1 cellular context compared by ENCODE assay signal in the genomic region with DNA sequence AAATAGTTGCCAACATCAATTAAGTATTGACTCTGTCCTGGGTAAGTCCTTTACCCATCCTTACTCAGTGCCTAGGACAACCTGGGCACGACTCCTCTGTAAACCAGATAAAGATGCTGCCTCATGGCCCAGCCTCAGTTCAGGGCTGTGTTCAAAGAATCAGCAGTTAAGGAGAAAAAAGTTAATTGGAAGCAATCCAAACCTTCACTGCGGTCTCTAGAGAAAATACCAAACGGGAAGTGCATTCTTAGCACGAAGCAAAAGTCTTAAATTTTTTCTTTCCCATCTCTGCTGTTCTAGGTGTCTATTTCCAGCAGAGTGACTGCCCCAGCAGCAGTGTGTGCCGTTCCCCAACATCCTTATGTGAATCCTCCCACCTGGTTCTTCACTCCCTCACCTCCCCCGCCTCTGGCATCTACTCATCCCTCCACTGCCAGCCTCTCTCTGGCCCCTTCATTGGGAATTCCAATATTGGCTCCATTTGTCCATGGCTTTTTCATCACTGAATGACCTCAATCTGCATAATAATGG.
TF ChIP-seq lines count a peak whose summit lies in the region.

No MANE protein-coding gene starts in this region.

TF ChIP-seq in GM23338, 12 proteins besides CTCF, POLR2A, EP300 and RAD21:
- TF ChIP-seq, protein P1, sequence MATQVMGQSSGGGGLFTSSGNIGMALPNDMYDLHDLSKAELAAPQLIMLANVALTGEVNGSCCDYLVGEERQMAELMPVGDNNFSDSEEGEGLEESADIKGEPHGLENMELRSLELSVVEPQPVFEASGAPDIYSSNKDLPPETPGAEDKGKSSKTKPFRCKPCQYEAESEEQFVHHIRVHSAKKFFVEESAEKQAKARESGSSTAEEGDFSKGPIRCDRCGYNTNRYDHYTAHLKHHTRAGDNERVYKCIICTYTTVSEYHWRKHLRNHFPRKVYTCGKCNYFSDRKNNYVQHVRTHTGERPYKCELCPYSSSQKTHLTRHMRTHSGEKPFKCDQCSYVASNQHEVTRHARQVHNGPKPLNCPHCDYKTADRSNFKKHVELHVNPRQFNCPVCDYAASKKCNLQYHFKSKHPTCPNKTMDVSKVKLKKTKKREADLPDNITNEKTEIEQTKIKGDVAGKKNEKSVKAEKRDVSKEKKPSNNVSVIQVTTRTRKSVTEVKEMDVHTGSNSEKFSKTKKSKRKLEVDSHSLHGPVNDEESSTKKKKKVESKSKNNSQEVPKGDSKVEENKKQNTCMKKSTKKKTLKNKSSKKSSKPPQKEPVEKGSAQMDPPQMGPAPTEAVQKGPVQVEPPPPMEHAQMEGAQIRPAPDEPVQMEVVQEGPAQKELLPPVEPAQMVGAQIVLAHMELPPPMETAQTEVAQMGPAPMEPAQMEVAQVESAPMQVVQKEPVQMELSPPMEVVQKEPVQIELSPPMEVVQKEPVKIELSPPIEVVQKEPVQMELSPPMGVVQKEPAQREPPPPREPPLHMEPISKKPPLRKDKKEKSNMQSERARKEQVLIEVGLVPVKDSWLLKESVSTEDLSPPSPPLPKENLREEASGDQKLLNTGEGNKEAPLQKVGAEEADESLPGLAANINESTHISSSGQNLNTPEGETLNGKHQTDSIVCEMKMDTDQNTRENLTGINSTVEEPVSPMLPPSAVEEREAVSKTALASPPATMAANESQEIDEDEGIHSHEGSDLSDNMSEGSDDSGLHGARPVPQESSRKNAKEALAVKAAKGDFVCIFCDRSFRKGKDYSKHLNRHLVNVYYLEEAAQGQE (IDR thresholded peaks at IDR 0.05; ENCODE audit: unreplicated experiment) = no peak
- no peak for TF ChIP-seq EZH2phosphoT487 (IDR thresholded peaks at IDR 0.05; ENCODE audit: unreplicated experiment)
- no peak for TF ChIP-seq STAT1 (IDR thresholded peaks at IDR 0.05; ENCODE audit: unreplicated experiment)
- TF ChIP-seq JUNB (IDR thresholded peaks at IDR 0.05; ENCODE audit: unreplicated experiment) = no peak
- TF ChIP-seq ZNF114 (CRISPR knock-in tag; IDR thresholded peaks at IDR 0.05) = no peak
- TF ChIP-seq POLR2AphosphoS5 (IDR thresholded peaks at IDR 0.05; ENCODE audit: low read depth) = no peak
- TF ChIP-seq ZNF331 (CRISPR knock-in tag; IDR thresholded peaks at IDR 0.05; ENCODE audit: low read depth) = no peak
- no peak for TF ChIP-seq NANOG (IDR thresholded peaks at IDR 0.05; ENCODE audit: borderline replicate concordance)
- no peak for TF ChIP-seq CREB1 (CRISPR knock-in tag; IDR thresholded peaks at IDR 0.05; ENCODE audit: low read depth)
- TF ChIP-seq EZH2 (IDR thresholded peaks at IDR 0.05; ENCODE audit: low read depth, unreplicated experiment) = no peak
- TF ChIP-seq, protein P2, sequence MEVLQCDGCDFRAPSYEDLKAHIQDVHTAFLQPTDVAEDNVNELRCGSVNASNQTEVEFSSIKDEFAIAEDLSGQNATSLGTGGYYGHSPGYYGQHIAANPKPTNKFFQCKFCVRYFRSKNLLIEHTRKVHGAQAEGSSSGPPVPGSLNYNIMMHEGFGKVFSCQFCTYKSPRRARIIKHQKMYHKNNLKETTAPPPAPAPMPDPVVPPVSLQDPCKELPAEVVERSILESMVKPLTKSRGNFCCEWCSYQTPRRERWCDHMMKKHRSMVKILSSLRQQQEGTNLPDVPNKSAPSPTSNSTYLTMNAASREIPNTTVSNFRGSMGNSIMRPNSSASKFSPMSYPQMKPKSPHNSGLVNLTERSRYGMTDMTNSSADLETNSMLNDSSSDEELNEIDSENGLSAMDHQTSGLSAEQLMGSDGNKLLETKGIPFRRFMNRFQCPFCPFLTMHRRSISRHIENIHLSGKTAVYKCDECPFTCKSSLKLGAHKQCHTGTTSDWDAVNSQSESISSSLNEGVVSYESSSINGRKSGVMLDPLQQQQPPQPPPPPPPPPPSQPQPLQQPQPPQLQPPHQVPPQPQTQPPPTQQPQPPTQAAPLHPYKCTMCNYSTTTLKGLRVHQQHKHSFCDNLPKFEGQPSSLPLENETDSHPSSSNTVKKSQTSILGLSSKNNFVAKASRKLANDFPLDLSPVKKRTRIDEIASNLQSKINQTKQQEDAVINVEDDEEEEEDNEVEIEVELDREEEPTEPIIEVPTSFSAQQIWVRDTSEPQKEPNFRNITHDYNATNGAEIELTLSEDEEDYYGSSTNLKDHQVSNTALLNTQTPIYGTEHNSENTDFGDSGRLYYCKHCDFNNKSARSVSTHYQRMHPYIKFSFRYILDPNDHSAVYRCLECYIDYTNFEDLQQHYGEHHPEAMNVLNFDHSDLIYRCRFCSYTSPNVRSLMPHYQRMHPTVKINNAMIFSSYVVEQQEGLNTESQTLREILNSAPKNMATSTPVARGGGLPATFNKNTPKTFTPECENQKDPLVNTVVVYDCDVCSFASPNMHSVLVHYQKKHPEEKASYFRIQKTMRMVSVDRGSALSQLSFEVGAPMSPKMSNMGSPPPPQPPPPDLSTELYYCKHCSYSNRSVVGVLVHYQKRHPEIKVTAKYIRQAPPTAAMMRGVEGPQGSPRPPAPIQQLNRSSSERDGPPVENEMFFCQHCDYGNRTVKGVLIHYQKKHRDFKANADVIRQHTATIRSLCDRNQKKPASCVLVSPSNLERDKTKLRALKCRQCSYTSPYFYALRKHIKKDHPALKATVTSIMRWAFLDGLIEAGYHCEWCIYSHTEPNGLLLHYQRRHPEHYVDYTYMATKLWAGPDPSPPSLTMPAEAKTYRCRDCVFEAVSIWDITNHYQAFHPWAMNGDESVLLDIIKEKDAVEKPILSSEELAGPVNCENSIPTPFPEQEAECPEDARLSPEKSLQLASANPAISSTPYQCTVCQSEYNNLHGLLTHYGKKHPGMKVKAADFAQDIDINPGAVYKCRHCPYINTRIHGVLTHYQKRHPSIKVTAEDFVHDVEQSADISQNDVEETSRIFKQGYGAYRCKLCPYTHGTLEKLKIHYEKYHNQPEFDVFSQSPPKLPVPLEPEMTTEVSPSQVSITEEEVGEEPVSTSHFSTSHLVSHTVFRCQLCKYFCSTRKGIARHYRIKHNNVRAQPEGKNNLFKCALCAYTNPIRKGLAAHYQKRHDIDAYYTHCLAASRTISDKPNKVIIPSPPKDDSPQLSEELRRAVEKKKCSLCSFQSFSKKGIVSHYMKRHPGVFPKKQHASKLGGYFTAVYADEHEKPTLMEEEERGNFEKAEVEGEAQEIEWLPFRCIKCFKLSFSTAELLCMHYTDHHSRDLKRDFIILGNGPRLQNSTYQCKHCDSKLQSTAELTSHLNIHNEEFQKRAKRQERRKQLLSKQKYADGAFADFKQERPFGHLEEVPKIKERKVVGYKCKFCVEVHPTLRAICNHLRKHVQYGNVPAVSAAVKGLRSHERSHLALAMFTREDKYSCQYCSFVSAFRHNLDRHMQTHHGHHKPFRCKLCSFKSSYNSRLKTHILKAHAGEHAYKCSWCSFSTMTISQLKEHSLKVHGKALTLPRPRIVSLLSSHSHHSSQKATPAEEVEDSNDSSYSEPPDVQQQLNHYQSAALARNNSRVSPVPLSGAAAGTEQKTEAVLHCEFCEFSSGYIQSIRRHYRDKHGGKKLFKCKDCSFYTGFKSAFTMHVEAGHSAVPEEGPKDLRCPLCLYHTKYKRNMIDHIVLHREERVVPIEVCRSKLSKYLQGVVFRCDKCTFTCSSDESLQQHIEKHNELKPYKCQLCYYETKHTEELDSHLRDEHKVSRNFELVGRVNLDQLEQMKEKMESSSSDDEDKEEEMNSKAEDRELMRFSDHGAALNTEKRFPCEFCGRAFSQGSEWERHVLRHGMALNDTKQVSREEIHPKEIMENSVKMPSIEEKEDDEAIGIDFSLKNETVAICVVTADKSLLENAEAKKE (CRISPR knock-in tag; IDR thresholded peaks at IDR 0.05) = no peak
- TF ChIP-seq, protein P3, sequence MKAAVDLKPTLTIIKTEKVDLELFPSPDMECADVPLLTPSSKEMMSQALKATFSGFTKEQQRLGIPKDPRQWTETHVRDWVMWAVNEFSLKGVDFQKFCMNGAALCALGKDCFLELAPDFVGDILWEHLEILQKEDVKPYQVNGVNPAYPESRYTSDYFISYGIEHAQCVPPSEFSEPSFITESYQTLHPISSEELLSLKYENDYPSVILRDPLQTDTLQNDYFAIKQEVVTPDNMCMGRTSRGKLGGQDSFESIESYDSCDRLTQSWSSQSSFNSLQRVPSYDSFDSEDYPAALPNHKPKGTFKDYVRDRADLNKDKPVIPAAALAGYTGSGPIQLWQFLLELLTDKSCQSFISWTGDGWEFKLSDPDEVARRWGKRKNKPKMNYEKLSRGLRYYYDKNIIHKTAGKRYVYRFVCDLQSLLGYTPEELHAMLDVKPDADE (IDR thresholded peaks at IDR 0.05) = no peak
